ENCODE assay signal across 13 cellular contexts in genomic region chr17:78272914-78273258, GRCh38. TPM values are rescaled to one million over a fixed set of nuclear protein-coding genes. Genes with fewer than 3 reads are reported as not detected.
DNase-seq lines count a peak whose midpoint lies in the region; ATAC-seq and TF ChIP-seq lines count a peak whose summit lies in the region.
"Had no signal": no experiment of that assay in that cellular context is flagged by ENCODE, and none has a peak within 500 bp of the region (broad histone marks: within the 10 kb centered on the region; RNA-seq: fewer than 3 reads in every experiment).

No MANE protein-coding gene starts in this region.

- H3K79me1 ChIP-seq in IMR-90 (ENCODE audit: low read depth in 1 of 2, low read length in 2 of 2): no peaks in the 10 kb centered on the region

- no peaks in the 10 kb centered on the region for H3K27me3 ChIP-seq in CD4-positive, alpha-beta memory T cell (ENCODE audit: insufficient read depth, low read length)
- H3K27me3 ChIP-seq in IMR-90 (ENCODE audit: control insufficient read depth, insufficient read depth, low read length) (peaks cover 58% of the 10 kb centered on the region), colonic mucosa (no peaks in the 10 kb centered on the region), neural progenitor cell (no peaks in the 10 kb centered on the region)

- BruUV-seq in IMR-90 (replicated peaks; lab: Mats Ljungman, UMichigan): no TSS peak

- no peak overlapping the region for H3K4me3 ChIP-seq in CD4-positive, alpha-beta memory T cell (ENCODE audit: low read length in 2 of 2)
- H3K4me3 ChIP-seq in IMR-90 (ENCODE audit: insufficient read depth, low read depth, low read length) (no peak overlapping the region), colonic mucosa (no peak overlapping the region), neural progenitor cell (no peak overlapping the region)
- H3K4me3 ChIP-seq: mucosa of descending colon had no signal

- peak overlapping the region in 1 of 8 donors; percentile 71 for H3K4me3 Mint-ChIP-seq in CD4-positive, alpha-beta memory T cell
- no peak overlapping the region for H3K4me3 Mint-ChIP-seq in neural progenitor cell
- H3K4me3 Mint-ChIP-seq: central memory CD8-positive, alpha-beta T cell had no signal

- no peak for TF ChIP-seq CTCF in IMR-90 (conservative IDR thresholded peaks at IDR 0.05; ENCODE audit: low read depth, low read length)
- TF ChIP-seq CTCF in colonic mucosa (IDR thresholded peaks at IDR 0.05): no peak
- TF ChIP-seq CTCF in neural progenitor cell (IDR thresholded peaks at IDR 0.05): no peak

- TF ChIP-seq RAD21 in IMR-90 (IDR thresholded peaks at IDR 0.05; ENCODE audit: low read length): no peak

- no peaks in the 10 kb centered on the region for H3K36me3 Mint-ChIP-seq in CD4-positive, alpha-beta memory T cell
- no peaks in the 10 kb centered on the region for H3K36me3 Mint-ChIP-seq in neural progenitor cell

- peaks cover 23% of the 10 kb centered on the region for H3F3A ChIP-seq in neural progenitor cell (ENCODE audit: low read depth)

- H3K4me2 ChIP-seq in IMR-90 (ENCODE audit: low read depth, low read length) (peak overlapping the region; percentile 5; the same call in 1 of the 2 replicates), neural progenitor cell (peak overlapping the region; percentile 9)

- dilution Hi-C loops in IMR-90 (cut with HindIII; ENCODE audit: low sequenced_read_pairs, unreplicated experiment): no loop called here

- H3K36me3 ChIP-seq in CD4-positive, alpha-beta memory T cell (ENCODE audit: insufficient read depth, low read length): no peaks in the 10 kb centered on the region
- no peaks in the 10 kb centered on the region for H3K36me3 ChIP-seq in IMR-90 (ENCODE audit: control insufficient read depth, insufficient read depth, low read length)
- H3K36me3 ChIP-seq in colonic mucosa: no peaks in the 10 kb centered on the region
- H3K36me3 ChIP-seq in neural progenitor cell: no peaks in the 10 kb centered on the region

- H3K9ac ChIP-seq in IMR-90 (ENCODE audit: low read depth, low read length) (no peak overlapping the region), colonic mucosa (ENCODE audit: low read depth in 2 of 2, low read length in 2 of 2) (peak overlapping the region; percentile 40 to 50), neural progenitor cell (no peak overlapping the region)

- ATAC-seq in IMR-90 (ENCODE audit: low read depth) (no peak), HG03571 (IDR thresholded peaks at IDR 0.05; ENCODE audit: unreplicated experiment) (no peak)

- H3K4me1 Mint-ChIP-seq in CD4-positive, alpha-beta memory T cell: peaks cover 10 to 39% (median 22%) of the 10 kb centered on the region in 4 donors
- H3K4me1 Mint-ChIP-seq in neural progenitor cell: peaks cover 43% of the 10 kb centered on the region

- no peak overlapping the region for H4K91ac ChIP-seq in IMR-90 (ENCODE audit: insufficient read depth, low read depth, low read length)

- no peaks in the 10 kb centered on the region for H3K79me2 ChIP-seq in neural progenitor cell (ENCODE audit: low read depth)

- H2BK15ac ChIP-seq in IMR-90 (ENCODE audit: low read depth, low read length): no peak overlapping the region

- H3K14ac ChIP-seq in IMR-90 (replicated peaks; ENCODE audit: low read depth, low read length): no peak overlapping the region

- CTCF ChIA-PET in CD4-positive, alpha-beta memory T cell (lab: Charles Lee; ENCODE audit: partially characterized antibody): no interaction called here
- CTCF ChIA-PET in IMR-90 (lab: Yijun Ruan, JAX): no interaction called here

- H3K27ac Mint-ChIP-seq in CD4-positive, alpha-beta memory T cell: peak overlapping the region; percentile 52 to 94 (median 89)
- H3K27ac Mint-ChIP-seq in neural progenitor cell: no peak overlapping the region

- peaks cover 32% of the 10 kb centered on the region for H3K4me1 ChIP-seq in CD4-positive, alpha-beta memory T cell (ENCODE audit: insufficient read depth, low read length)
- H3K4me1 ChIP-seq in IMR-90 (ENCODE audit: control insufficient read depth, insufficient read depth, low read length) (peaks cover 13% of the 10 kb centered on the region; the same call in 1 of the 2 replicates), colonic mucosa (no peaks in the 10 kb centered on the region), neural progenitor cell (peaks cover 44% of the 10 kb centered on the region)

- no peak overlapping the region for H2BK120ac ChIP-seq in IMR-90 (ENCODE audit: low read depth, low read length)

- H3K9me3 Mint-ChIP-seq in CD4-positive, alpha-beta memory T cell: no peaks in the 10 kb centered on the region
- peaks cover 3% of the 10 kb centered on the region for H3K9me3 Mint-ChIP-seq in neural progenitor cell
- H3K9me3 Mint-ChIP-seq: central memory CD8-positive, alpha-beta T cell had no signal

- peaks cover 0 to 9% of the 10 kb centered on the region in 2 donors for H3K27me3 Mint-ChIP-seq in CD4-positive, alpha-beta memory T cell
- H3K27me3 Mint-ChIP-seq in neural progenitor cell (ENCODE audit: insufficient read depth, low read depth): peaks cover 6% of the 10 kb centered on the region

- TF ChIP-seq POLR2A in IMR-90 (IDR thresholded peaks at IDR 0.05; ENCODE audit: low read depth, low read length): no peak

- WGBS in IMR-90 (ENCODE audit: extremely low coverage in 2 of 2, insufficient read length in 1 of 2), 2 experiments: no CpG with 5 or more reads among the region's 7 CpGs

- intact Hi-C loops in CD4-positive, alpha-beta memory T cell (cut with micrococcal nuclease): loop anchor here (2.0 kb wide), 1 partner anchor 20 kb away; no protein-coding TSS in a partner anchor
- intact Hi-C loops in IMR-90 (cut with micrococcal nuclease) (no loop called here), colonic mucosa (cut with DNase I) (no loop called here)

- no peak overlapping the region for H2BK5ac ChIP-seq in IMR-90 (ENCODE audit: low read depth, low read length, poor library complexity, severe bottlenecking)

- no peaks in the 10 kb centered on the region for H3K9me3 ChIP-seq in CD4-positive, alpha-beta memory T cell (ENCODE audit: control insufficient read depth in 1 of 2, low read length in 2 of 2)
- peaks cover 5% of the 10 kb centered on the region for H3K9me3 ChIP-seq in IMR-90 (ENCODE audit: control insufficient read depth, insufficient read depth, low read length)
- no peaks in the 10 kb centered on the region for H3K9me3 ChIP-seq in colonic mucosa
- no peaks in the 10 kb centered on the region for H3K9me3 ChIP-seq in neural progenitor cell (ENCODE audit: low read depth)
- H3K9me3 ChIP-seq: mucosa of descending colon had no signal

- H4K5ac ChIP-seq in IMR-90 (ENCODE audit: low read depth, low read length): no peak overlapping the region

- H2AFZ ChIP-seq in IMR-90 (replicated peaks; ENCODE audit: low read length, poor library complexity) (peak overlapping the region; percentile 70), neural progenitor cell (replicated peaks) (peak overlapping the region; percentile 45)

- H4K20me1 ChIP-seq in IMR-90 (ENCODE audit: insufficient read depth, low read length) (no peaks in the 10 kb centered on the region), neural progenitor cell (ENCODE audit: low read depth) (no peaks in the 10 kb centered on the region)

- H4K8ac ChIP-seq in IMR-90 (ENCODE audit: low read depth in 2 of 2, low read length in 2 of 2): no peak overlapping the region

- POLR2A ChIA-PET in CD4-positive, alpha-beta memory T cell (lab: Charles Lee; ENCODE audit: partially characterized antibody): interaction anchor here (1.0 to 2.5 kb wide), 2 partner anchors 20 to 464 kb away, joined by 3 to 11 read pairs; no protein-coding TSS in a partner anchor
- POLR2A ChIA-PET in IMR-90 (lab: Charles Lee; ENCODE audit: unreplicated experiment): no interaction called here

- in situ Hi-C loops in IMR-90 (cut with MboI; ENCODE audit: low sequenced_read_pairs): no loop called here

- DNase-seq in CD4-positive, alpha-beta memory T cell: no peak
- DNase-seq in IMR-90: no peak
- no peak for DNase-seq in colonic mucosa
- DNase-seq in neural progenitor cell (ENCODE audit: low spot score): no peak
- no peak for DNase-seq in NCI-H1105 (lab: John Stamatoyannopoulos, UW)
- no peak for DNase-seq in dermis blood vessel endothelial cell
- DNase-seq in germinal center (ENCODE audit: low spot score): no peak
- DNase-seq: activated CD4-positive, CD25-positive, alpha-beta regulatory T cell treated with anti-CD3 and anti-CD28 coated beads, Interleukin-2, amount 50 U/mL, for 72 hours had no signal

- H2AK5ac ChIP-seq in IMR-90 (ENCODE audit: low read depth, low read length): no peak overlapping the region

- H2BK20ac ChIP-seq in IMR-90 (ENCODE audit: low read depth, low read length): no peak overlapping the region

- no peak overlapping the region for H3K56ac ChIP-seq in IMR-90 (ENCODE audit: extremely low read depth, insufficient read depth, low read length)

- H3K9me1 ChIP-seq in IMR-90 (ENCODE audit: insufficient read depth, low read length): no peaks in the 10 kb centered on the region

- H3K18ac ChIP-seq in IMR-90 (ENCODE audit: low read depth, low read length): no peak overlapping the region

- H3K27ac ChIP-seq in CD4-positive, alpha-beta memory T cell (ENCODE audit: low read depth, low read length): no peak overlapping the region
- H3K27ac ChIP-seq in IMR-90 (ENCODE audit: insufficient read depth, low read length): no peak overlapping the region
- no peak overlapping the region for H3K27ac ChIP-seq in colonic mucosa
- no peak overlapping the region for H3K27ac ChIP-seq in neural progenitor cell

- H3K4ac ChIP-seq in IMR-90 (ENCODE audit: low read depth, low read length): no peak overlapping the region

- H3K23ac ChIP-seq in IMR-90 (ENCODE audit: low read depth, low read length): no peak overlapping the region

- H2AK9ac ChIP-seq in IMR-90 (replicated peaks; ENCODE audit: low read depth, low read length, poor library complexity): no peak overlapping the region

TF ChIP-seq in IMR-90, 13 proteins besides CTCF, POLR2A, EP300 and RAD21 (continues in another document):
- TF ChIP-seq BHLHE40 (IDR thresholded peaks at IDR 0.05; ENCODE audit: low read depth, low read length): no peak

RNA-seq across cellular contexts. Expression of gene TMEM235, which starts 41.5 kb away (rescaled TPM):
- total RNA-seq in CD4-positive, alpha-beta memory T cell: not detected
- not detected for polyA plus RNA-seq in CD4-positive, alpha-beta memory T cell
- total RNA-seq in IMR-90 (2012; rRNA removed) (not detected in 2 replicates), colonic mucosa (not detected), neural progenitor cell (ENCODE audit: low replicate concordance) (0.09 TPM in 1 of 2 replicates, not detected in the other), dermis blood vessel endothelial cell (0.51 and 0.84 TPM in 2 replicates)
- polyA plus RNA-seq in IMR-90 (2012; rRNA removed): not detected in 2 replicates
- not detected in 2 replicates for polyA plus RNA-seq in IMR-90 (2012; cell fraction: cytosol; rRNA removed)
- polyA plus RNA-seq in IMR-90 (2012; cell fraction: nucleus; rRNA removed; ENCODE audit: low replicate concordance): not detected in 2 replicates
- total RNA-seq: M059J, mucosa of descending colon, right cardiac atrium had no signal
- polyA plus RNA-seq: right cardiac atrium had no signal

RNA-seq across cellular contexts. Expression of gene BIRC5, which starts 58.8 kb away (rescaled TPM):
- under 1 TPM in 1 of 2 experiments, not detected in 1; 0.32 TPM for total RNA-seq in CD4-positive, alpha-beta memory T cell
- under 1 TPM in 1 of 2 donors, not detected in 1; 0.18 TPM for polyA plus RNA-seq in CD4-positive, alpha-beta memory T cell
- total RNA-seq in IMR-90 (2012; rRNA removed) (52.7 and 53.6 TPM in 2 replicates), colonic mucosa (10 to 100 TPM; 15.2 to 77.1 TPM), neural progenitor cell (ENCODE audit: low replicate concordance) (144 and 169 TPM in 2 replicates), dermis blood vessel endothelial cell (23.5 and 91.0 TPM in 2 replicates)
- polyA plus RNA-seq in IMR-90 (2012; rRNA removed): 16.6 and 19.5 TPM in 2 replicates
- 10.6 and 17.7 TPM in 2 replicates for polyA plus RNA-seq in IMR-90 (2012; cell fraction: cytosol; rRNA removed)
- polyA plus RNA-seq in IMR-90 (2012; cell fraction: nucleus; rRNA removed; ENCODE audit: low replicate concordance): 5.5 and 7.2 TPM in 2 replicates

Comparison
In these comparisons a context has a peak if more than half of its experiments do, and no peak if none do; other contexts are left out.
1. H3K9ac ChIP-seq: peak in colonic mucosa (2 of 2); none in IMR-90 (single experiment) and neural progenitor cell (single experiment).
2. RNA of gene BIRC5, which starts 58.8 kb away (total RNA-seq): 144 to 169 TPM in neural progenitor cell, 15.2 to 77.1 TPM in colonic mucosa, 52.7 to 53.6 TPM in IMR-90 and 23.5 to 91.0 TPM in dermis blood vessel endothelial cell; 0.32 TPM in CD4-positive, alpha-beta memory T cell; every median in the first group is over 10 times any median in the second.